ENCODE assay signal across 8 cellular contexts in genomic region chr5:52799358-52799982, GRCh38. TPM values are rescaled to one million over a fixed set of nuclear protein-coding genes. Genes with fewer than 3 reads are reported as not detected.
DNase-seq lines count a peak whose midpoint lies in the region; ATAC-seq and TF ChIP-seq lines count a peak whose summit lies in the region.

No MANE protein-coding gene starts in this region.

- H3K9me2 ChIP-seq in DOHH2 (replicated peaks; ENCODE audit: control insufficient read depth, low read length): no peaks in the 10 kb centered on the region

- no peaks in the 10 kb centered on the region for H3K27me3 ChIP-seq in DOHH2 (ENCODE audit: control insufficient read depth, low read length)

- TF ChIP-seq CTCF in DOHH2 (IDR thresholded peaks at IDR 0.05; ENCODE audit: low read depth, low read length, poor library complexity, severe bottlenecking) (no peak), omental fat pad (IDR thresholded peaks at IDR 0.05) (no peak)

- H3K36me3 Mint-ChIP-seq in activated CD4-positive, alpha-beta memory T cell treated with anti-CD3 and anti-CD28 coated beads, Interleukin-2, amount 10 ng/mL, durations not matched to agents 7 days and 5 days (ENCODE audit: low read depth): peaks cover 33% of the 10 kb centered on the region

- H3K4me1 ChIP-seq in DOHH2 (ENCODE audit: control insufficient read depth, low read length): peaks cover 38% of the 10 kb centered on the region

- 0 out of 2 replicates have a peak, but pooled peaks cover 5% of the 10 kb centered on the region for H4K20me1 ChIP-seq in DOHH2 (ENCODE audit: control insufficient read depth, insufficient read depth, low read depth, low read length)

- no peaks in the 10 kb centered on the region for H3K9me3 ChIP-seq in DOHH2 (ENCODE audit: control insufficient read depth, insufficient read depth, low read length)

- CTCF ChIA-PET in activated CD4-positive, alpha-beta memory T cell treated with anti-CD3 and anti-CD28 coated beads, Interleukin-2, amount 10 ng/mL, durations not matched to agents 7 days and 5 days (lab: Charles Lee): interaction anchor here (0.5 to 2.0 kb wide), 18 partner anchors 10 to 310 kb away, joined by 3 to 9 read pairs (median 4); partner anchors contain the start of genes ITGA1, MOCS2 and PELO

- H3K4me3 Mint-ChIP-seq in activated CD4-positive, alpha-beta memory T cell treated with anti-CD3 and anti-CD28 coated beads, Interleukin-2, amount 10 ng/mL, durations not matched to agents 7 days and 5 days: peak overlapping the region; percentile 97

- peak; percentile 1 for ATAC-seq in GM19468 (IDR thresholded peaks at IDR 0.05; ENCODE audit: extremely low read depth, unreplicated experiment)
- peak; percentile 23 for ATAC-seq in HG03520 (IDR thresholded peaks at IDR 0.05; ENCODE audit: unreplicated experiment)
- ATAC-seq in omental fat pad (ENCODE audit: low FRiP score): peak; percentile 57

- no peaks in the 10 kb centered on the region for H3K9me3 Mint-ChIP-seq in activated CD4-positive, alpha-beta memory T cell treated with anti-CD3 and anti-CD28 coated beads, Interleukin-2, amount 10 ng/mL, durations not matched to agents 7 days and 5 days

- peaks cover 47% of the 10 kb centered on the region for H3K4me1 Mint-ChIP-seq in activated CD4-positive, alpha-beta memory T cell treated with anti-CD3 and anti-CD28 coated beads, Interleukin-2, amount 10 ng/mL, durations not matched to agents 7 days and 5 days

- DNase-seq in activated CD4-positive, alpha-beta memory T cell treated with anti-CD3 and anti-CD28 coated beads, Interleukin-2, amount 10 ng/mL, durations not matched to agents 7 days and 5 days: no peak
- DNase-seq in foreskin melanocyte (peak; percentile 49), omental fat pad (ENCODE audit: low spot score) (no peak), NAMALWA (ENCODE audit: low spot score) (no peak), middle frontal gyrus (ENCODE audit: extremely low spot score, low spot score) (no peak)

- H3K4me3 ChIP-seq in DOHH2 (ENCODE audit: low read length): peak overlapping the region; percentile 88

- peaks cover 5% of the 10 kb centered on the region for H3K27me3 Mint-ChIP-seq in activated CD4-positive, alpha-beta memory T cell treated with anti-CD3 and anti-CD28 coated beads, Interleukin-2, amount 10 ng/mL, durations not matched to agents 7 days and 5 days

- peak overlapping the region; percentile 78 for H3K27ac ChIP-seq in DOHH2 (ENCODE audit: low read depth, low read length)

- H3F3A ChIP-seq in DOHH2 (ENCODE audit: control insufficient read depth, insufficient read depth): no peaks in the 10 kb centered on the region

- peak overlapping the region; percentile 90 for H3K4me2 ChIP-seq in DOHH2 (ENCODE audit: low read length)

- H3K79me2 ChIP-seq in DOHH2 (ENCODE audit: control insufficient read depth, low read length): peaks cover 53% of the 10 kb centered on the region

- POLR2A ChIA-PET in activated CD4-positive, alpha-beta memory T cell treated with anti-CD3 and anti-CD28 coated beads, Interleukin-2, amount 10 ng/mL, durations not matched to agents 7 days and 5 days (lab: Charles Lee): interaction anchor here (0.6 to 4.2 kb wide), 16 partner anchors 9 to 271 kb away, joined by 3 to 37 read pairs (median 4); partner anchors contain the start of genes ITGA1 and PELO

- peak overlapping the region; percentile 97 for H3K27ac Mint-ChIP-seq in activated CD4-positive, alpha-beta memory T cell treated with anti-CD3 and anti-CD28 coated beads, Interleukin-2, amount 10 ng/mL, durations not matched to agents 7 days and 5 days

- H3K36me3 ChIP-seq in DOHH2 (ENCODE audit: control insufficient read depth, low read length): peaks cover 35% of the 10 kb centered on the region

RNA-seq across cellular contexts. Expression of gene ITGA1, which starts 11.8 kb away (rescaled TPM):
- total RNA-seq in activated CD4-positive, alpha-beta memory T cell treated with anti-CD3 and anti-CD28 coated beads, Interleukin-2, amount 10 ng/mL, durations not matched to agents 7 days and 5 days: 1 to 10 TPM; 4.9 to 8.0 TPM
- 100 to 1,000 TPM in 1 of 4 donors, 10 to 100 TPM in 3; 23.0 to 181 (median 55.0) TPM for total RNA-seq in omental fat pad

RNA-seq across cellular contexts. Expression of gene PELO, which starts 11.8 kb away (rescaled TPM):
- 10 to 100 TPM; 20.6 TPM for total RNA-seq in activated CD4-positive, alpha-beta memory T cell treated with anti-CD3 and anti-CD28 coated beads, Interleukin-2, amount 10 ng/mL, durations not matched to agents 7 days and 5 days
- total RNA-seq in omental fat pad: 10 to 100 TPM; 11.9 to 33.2 (median 30.7) TPM

Comparison
In these comparisons a context has a peak if more than half of its experiments do, and no peak if none do; other contexts are left out.
1. ATAC-seq: peak in every context shown above with its lines; median percentile 57 in omental fat pad; 23 in HG03520; 1 in GM19468.